ENCODE assay signal across 18 cellular contexts in the genomic region with DNA sequence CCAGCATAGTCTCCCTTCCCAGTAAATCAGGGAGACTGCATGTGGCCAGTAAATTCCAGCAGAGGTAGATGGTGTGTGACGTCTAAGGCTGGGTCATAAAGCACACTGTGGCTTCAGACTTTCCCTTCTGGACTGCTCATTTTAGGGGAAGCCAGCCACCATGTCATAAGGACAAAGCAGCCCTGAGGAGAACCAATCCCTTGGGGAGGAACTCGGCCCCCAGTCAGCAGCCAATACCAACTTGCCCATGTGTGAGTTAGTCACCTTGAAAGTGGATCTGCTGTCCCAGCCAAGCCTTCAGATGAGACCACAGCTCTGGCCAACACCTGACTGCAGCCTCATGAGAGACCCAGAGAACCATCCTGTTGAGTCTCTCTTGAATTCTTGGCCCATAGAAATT. TPM values are rescaled to one million over a fixed set of nuclear protein-coding genes. Genes with fewer than 3 reads are reported as not detected.
DNase-seq lines count a peak whose midpoint lies in the region; ATAC-seq lines count a peak whose summit lies in the region.
"Had no signal": no experiment of that assay in that cellular context is flagged by ENCODE, and none has a peak within 500 bp of the region (broad histone marks: within the 10 kb centered on the region; RNA-seq: fewer than 3 reads in every experiment).

No MANE protein-coding gene starts in this region.

- H3K9me3 ChIP-seq in CD4-positive, CD25-positive, alpha-beta regulatory T cell (ENCODE audit: control insufficient read depth in 2 of 2, low read length in 2 of 2): peaks cover 0 to 5% of the 10 kb centered on the region in 2 experiments
- H3K9me3 ChIP-seq: Peyer's patch had no signal

- H3K4me1 Mint-ChIP-seq in activated T-cell treated with anti-CD3 and anti-CD28 coated beads, Interleukin-2, amount 50 U/mL, for 72 hours (ENCODE audit: low read depth): peaks cover 52% of the 10 kb centered on the region
- peaks cover 9 to 31% (median 23%) of the 10 kb centered on the region in 4 donors for H3K4me1 Mint-ChIP-seq in CD4-positive, CD25-positive, alpha-beta regulatory T cell

- DNase-seq in activated T-cell treated with anti-CD3 and anti-CD28 coated beads, Interleukin-2, amount 50 U/mL, for 72 hours: no peak
- no peak for DNase-seq in activated T-cell treated with anti-CD3 and anti-CD28 coated beads, Interleukin-2, amount 50 U/mL, for 1 hour
- DNase-seq in CD4-positive, CD25-positive, alpha-beta regulatory T cell: no peak
- DNase-seq in SW480 (ENCODE audit: low spot score): peak; percentile 33
- peak; percentile 28 for DNase-seq in islet precursor cell
- no peak for DNase-seq in NCI-H446 treated with DMSO at 0.1 percent for 48 hours (lab: John Stamatoyannopoulos, UW)
- DNase-seq in activated CD4-positive, CD25-positive, alpha-beta regulatory T cell (lab: John Stamatoyannopoulos, UW): no peak
- DNase-seq: KG1, NCI-H1436 treated with DMSO at 0.1 percent for 48 hours, NCI-H2029 treated with DMSO at 0.1 percent for 48 hours, NCI-H2171 treated with DMSO at 0.1 percent for 48 hours, NCI-H510A, Peyer's patch had no signal

- H3K27ac Mint-ChIP-seq in activated T-cell treated with anti-CD3 and anti-CD28 coated beads, Interleukin-2, amount 50 U/mL, for 72 hours: peak overlapping the region; percentile 87
- peak overlapping the region in 2 of 3 donors; percentile 8 to 20 for H3K27ac Mint-ChIP-seq in CD4-positive, CD25-positive, alpha-beta regulatory T cell
- H3K27ac Mint-ChIP-seq: B cell; CD8-positive, alpha-beta T cell had no signal

- peaks cover 13% of the 10 kb centered on the region for H3K4me1 ChIP-seq in CD4-positive, CD25-positive, alpha-beta regulatory T cell (ENCODE audit: control insufficient read depth, insufficient read depth, low read length, poor library complexity, severe bottlenecking)

- H3K4me3 ChIP-seq in CD4-positive, CD25-positive, alpha-beta regulatory T cell (ENCODE audit: low read depth, low read length): no peak overlapping the region
- H3K4me3 ChIP-seq: Peyer's patch had no signal

- ATAC-seq in activated T-cell treated with anti-CD3 and anti-CD28 coated beads, Interleukin-2, amount 50 U/mL, for 72 hours (replicated peaks in 1 of 2): peak in 1 of 2 donors; percentile 12
- no peak for ATAC-seq in CD4-positive, CD25-positive, alpha-beta regulatory T cell (ENCODE audit: low read depth in 2 of 2)
- ATAC-seq: CD8-positive, alpha-beta T cell; HepG2; Right ventricle myocardium inferior had no signal

- no peaks in the 10 kb centered on the region for H3K36me3 ChIP-seq in CD4-positive, CD25-positive, alpha-beta regulatory T cell (ENCODE audit: control insufficient read depth, insufficient read depth, low read length)
- H3K36me3 ChIP-seq: Peyer's patch had no signal

- no peaks in the 10 kb centered on the region for H3K27me3 Mint-ChIP-seq in activated T-cell treated with anti-CD3 and anti-CD28 coated beads, Interleukin-2, amount 50 U/mL, for 72 hours (ENCODE audit: low read depth)
- no peaks in the 10 kb centered on the region for H3K27me3 Mint-ChIP-seq in CD4-positive, CD25-positive, alpha-beta regulatory T cell
- H3K27me3 Mint-ChIP-seq: B cell had no signal

- H3K36me3 Mint-ChIP-seq in activated T-cell treated with anti-CD3 and anti-CD28 coated beads, Interleukin-2, amount 50 U/mL, for 72 hours (ENCODE audit: insufficient read depth in 2 of 2): peaks cover 24 to 25% of the 10 kb centered on the region in 2 donors
- H3K36me3 Mint-ChIP-seq in CD4-positive, CD25-positive, alpha-beta regulatory T cell: no peaks in the 10 kb centered on the region
- H3K36me3 Mint-ChIP-seq: CD8-positive, alpha-beta T cell had no signal

- H3K4me3 Mint-ChIP-seq in activated T-cell treated with anti-CD3 and anti-CD28 coated beads, Interleukin-2, amount 50 U/mL, for 72 hours: peak overlapping the region; percentile 36 to 52
- no peak overlapping the region for H3K4me3 Mint-ChIP-seq in CD4-positive, CD25-positive, alpha-beta regulatory T cell
- H3K4me3 Mint-ChIP-seq: B cell; CD8-positive, alpha-beta T cell had no signal

- H3K27ac ChIP-seq in CD4-positive, CD25-positive, alpha-beta regulatory T cell (ENCODE audit: insufficient read depth, low read length, poor library complexity, severe bottlenecking): no peak overlapping the region
- H3K27ac ChIP-seq: Peyer's patch had no signal

- no peaks in the 10 kb centered on the region for H3K27me3 ChIP-seq in CD4-positive, CD25-positive, alpha-beta regulatory T cell (ENCODE audit: control insufficient read depth, insufficient read depth, low read length)
- H3K27me3 ChIP-seq: Peyer's patch had no signal

- peaks cover 3 to 11% of the 10 kb centered on the region in 2 donors for H3K9me3 Mint-ChIP-seq in activated T-cell treated with anti-CD3 and anti-CD28 coated beads, Interleukin-2, amount 50 U/mL, for 72 hours
- H3K9me3 Mint-ChIP-seq in CD4-positive, CD25-positive, alpha-beta regulatory T cell: peaks cover 0 to 4% (median 0%) of the 10 kb centered on the region in 7 donors

RNA-seq across cellular contexts. Expression of a gene that starts 14.7 kb away (rescaled TPM):
- total RNA-seq in activated T-cell treated with anti-CD3 and anti-CD28 coated beads, Interleukin-2, amount 50 U/mL, for 72 hours: 100 to 1,000 TPM; 121 to 124 TPM
- 144 TPM for total RNA-seq in CD4-positive, CD25-positive, alpha-beta regulatory T cell
- 100 to 1,000 TPM in 1 of 4 donors, 10 to 100 TPM in 3; 68.5 to 104 (median 73.2) TPM for polyA plus RNA-seq in CD4-positive, CD25-positive, alpha-beta regulatory T cell

RNA-seq across cellular contexts. Expression of a gene that starts 35.2 kb away (rescaled TPM):
- 1 to 10 TPM in 1 of 2 donors, under 1 TPM in 1; 0.70 to 1.1 TPM for total RNA-seq in activated T-cell treated with anti-CD3 and anti-CD28 coated beads, Interleukin-2, amount 50 U/mL, for 72 hours
- total RNA-seq in CD4-positive, CD25-positive, alpha-beta regulatory T cell: 0.22 TPM
- polyA plus RNA-seq in CD4-positive, CD25-positive, alpha-beta regulatory T cell: not detected
- total RNA-seq: B cell had no signal
- polyA plus RNA-seq: AG04450 had no signal

RNA-seq across cellular contexts. Expression of a gene that starts 52.7 kb away (rescaled TPM):
- total RNA-seq in activated T-cell treated with anti-CD3 and anti-CD28 coated beads, Interleukin-2, amount 50 U/mL, for 72 hours: 10 to 100 TPM; 65.7 to 70.0 TPM
- 60.0 TPM for total RNA-seq in CD4-positive, CD25-positive, alpha-beta regulatory T cell
- polyA plus RNA-seq in CD4-positive, CD25-positive, alpha-beta regulatory T cell: 10 to 100 TPM; 64.8 to 89.1 (median 75.3) TPM

Comparison
In these comparisons a context has a peak if more than half of its experiments do, and no peak if none do; other contexts are left out.
1. DNase-seq: peak in SW480 (single experiment) and islet precursor cell (single experiment); none in activated T-cell treated with anti-CD3 and anti-CD28 coated beads, Interleukin-2, amount 50 U/mL, for 72 hours (0 of 2), activated T-cell treated with anti-CD3 and anti-CD28 coated beads, Interleukin-2, amount 50 U/mL, for 1 hour (single experiment), CD4-positive, CD25-positive, alpha-beta regulatory T cell (0 of 3), NCI-H446 treated with DMSO at 0.1 percent for 48 hours (single experiment) and activated CD4-positive, CD25-positive, alpha-beta regulatory T cell (0 of 4).
2. H3K4me3 Mint-ChIP-seq: peak in activated T-cell treated with anti-CD3 and anti-CD28 coated beads, Interleukin-2, amount 50 U/mL, for 72 hours (2 of 2); none in CD4-positive, CD25-positive, alpha-beta regulatory T cell (0 of 4).